In genomic region chr12:71223139-71223538, GRCh38 we compare ENCODE assay signal across 29 cellular contexts.
DNase-seq lines count a peak whose midpoint lies in the region; ATAC-seq, FAIRE-seq and TF ChIP-seq lines count a peak whose summit lies in the region.
"Had no signal": no experiment of that assay in that cellular context is flagged by ENCODE, and none has a peak within 500 bp of the region (broad histone marks: within the 10 kb centered on the region; RNA-seq: fewer than 3 reads in every experiment).

No MANE protein-coding gene starts in this region.

- no peak overlapping the region for H3K4me3 Mint-ChIP-seq in activated CD8-positive, alpha-beta T cell treated with anti-CD3 and anti-CD28 coated beads for 36 hours
- H3K4me3 Mint-ChIP-seq: CD4-positive, alpha-beta memory T cell; HFFc6 had no signal

- BruUV-seq in endothelial cell of umbilical vein (replicated peaks; lab: Mats Ljungman, UMichigan) = no TSS peak

- peaks cover 16% of the 10 kb centered on the region for H3K4me1 ChIP-seq in BE2C
- no peaks in the 10 kb centered on the region for H3K4me1 ChIP-seq in endothelial cell of umbilical vein (ENCODE audit: control insufficient read depth, extremely low read depth, insufficient read depth, low read length)
- H3K4me1 ChIP-seq in heart left ventricle = peaks cover 0 to 3% (median 0%) of the 10 kb centered on the region in 12 donors
- H3K4me1 ChIP-seq: HAP-1 had no signal

- peak; percentile 8 for FAIRE-seq in endothelial cell of umbilical vein (lab: Jason Lieb, UNC)
- FAIRE-seq: A204.1, GM12891 had no signal

- H3K9me3 ChIP-seq in BE2C (no peaks in the 10 kb centered on the region), endothelial cell of umbilical vein (replicated peaks; ENCODE audit: control insufficient read depth, insufficient read depth, low read length) (no peaks in the 10 kb centered on the region), heart left ventricle (no peaks in the 10 kb centered on the region)
- H3K9me3 ChIP-seq: HAP-1 had no signal

- no peak overlapping the region for H3K4me3 ChIP-seq in BE2C (ENCODE audit: low read depth, low read length)
- no peak overlapping the region for H3K4me3 ChIP-seq in endothelial cell of umbilical vein (replicated peaks in 1 of 3; ENCODE audit: insufficient read depth in 1 of 3, low read depth in 1 of 3, low read length in 3 of 3)
- H3K4me3 ChIP-seq in heart left ventricle = no peak overlapping the region
- H3K4me3 ChIP-seq: HAP-1 had no signal

- no peak overlapping the region for H3K9ac ChIP-seq in endothelial cell of umbilical vein (replicated peaks; ENCODE audit: extremely low read depth, insufficient read depth, low read length)
- H3K9ac ChIP-seq: KMS-11 had no signal

- H3K36me3 Mint-ChIP-seq in activated CD8-positive, alpha-beta T cell treated with anti-CD3 and anti-CD28 coated beads for 36 hours (ENCODE audit: low read depth) = no peaks in the 10 kb centered on the region
- H3K36me3 Mint-ChIP-seq: CD4-positive, alpha-beta memory T cell had no signal

- no peaks in the 10 kb centered on the region for H3K9me1 ChIP-seq in endothelial cell of umbilical vein (replicated peaks; ENCODE audit: control insufficient read depth, extremely low read depth, insufficient read depth, low read length)

- H4K20me1 ChIP-seq in endothelial cell of umbilical vein (replicated peaks; ENCODE audit: control insufficient read depth, extremely low read depth, insufficient read depth, low read length) = no peaks in the 10 kb centered on the region

- POLR2A ChIA-PET in endothelial cell of umbilical vein (lab: Charles Lee) = no interaction called here
- POLR2A ChIA-PET in activated CD8-positive, alpha-beta T cell treated with anti-CD3 and anti-CD28 coated beads for 36 hours (lab: Charles Lee) = no interaction called here

- dilution Hi-C loops in endothelial cell of umbilical vein (cut with MboI; ENCODE audit: extremely low pct_ligation_motif_present, low sequenced_read_pairs) = no loop called here

- no peak for ATAC-seq in activated CD8-positive, alpha-beta T cell treated with anti-CD3 and anti-CD28 coated beads for 36 hours
- ATAC-seq in heart left ventricle = no peak

- TF ChIP-seq CTCF in BE2C (IDR thresholded peaks at IDR 0.05; ENCODE audit: low read depth, low read length) (no peak), endothelial cell of umbilical vein (IDR thresholded peaks at IDR 0.05; ENCODE audit: extremely low read depth in 1 of 2, insufficient read depth in 1 of 2, low read depth in 1 of 2, low read length in 2 of 2) (no peak), heart left ventricle (IDR thresholded peaks at IDR 0.05) (no peak)
- TF ChIP-seq CTCF in activated CD8-positive, alpha-beta T cell treated with anti-CD3 and anti-CD28 coated beads for 36 hours (IDR thresholded peaks at IDR 0.05) = no peak

- no peaks in the 10 kb centered on the region for H3K4me1 Mint-ChIP-seq in activated CD8-positive, alpha-beta T cell treated with anti-CD3 and anti-CD28 coated beads for 36 hours (ENCODE audit: low read depth)
- H3K4me1 Mint-ChIP-seq: CD4-positive, alpha-beta memory T cell had no signal

- H3K9me3 Mint-ChIP-seq in activated CD8-positive, alpha-beta T cell treated with anti-CD3 and anti-CD28 coated beads for 36 hours = no peaks in the 10 kb centered on the region

- no peak overlapping the region for H2AFZ ChIP-seq in endothelial cell of umbilical vein (ENCODE audit: low read depth, low read length)

- no peaks in the 10 kb centered on the region for H3K79me2 ChIP-seq in endothelial cell of umbilical vein (ENCODE audit: control insufficient read depth, insufficient read depth, low read length)

- H3K27ac ChIP-seq in endothelial cell of umbilical vein (ENCODE audit: insufficient read depth, low read depth, low read length) (no peak overlapping the region), heart left ventricle (no peak overlapping the region)
- H3K27ac ChIP-seq: KMS-11 had no signal

- H3K27me3 Mint-ChIP-seq in activated CD8-positive, alpha-beta T cell treated with anti-CD3 and anti-CD28 coated beads for 36 hours = no peaks in the 10 kb centered on the region
- H3K27me3 Mint-ChIP-seq: CD4-positive, alpha-beta memory T cell had no signal

- intact Hi-C loops in endothelial cell of umbilical vein (cut with micrococcal nuclease) (no loop called here), heart left ventricle (cut with DNase I) (no loop called here)
- intact Hi-C loops in activated CD8-positive, alpha-beta T cell treated with anti-CD3 and anti-CD28 coated beads for 36 hours (cut with micrococcal nuclease) = no loop called here

- no peak overlapping the region for H3K4me2 ChIP-seq in endothelial cell of umbilical vein (ENCODE audit: insufficient read depth, low read length)
- H3K4me2 ChIP-seq: KMS-11 had no signal

- H3K36me3 ChIP-seq in BE2C (no peaks in the 10 kb centered on the region), endothelial cell of umbilical vein (ENCODE audit: control insufficient read depth in 2 of 2, extremely low read depth in 1 of 2, insufficient read depth in 2 of 2, low read length in 2 of 2) (no peaks in the 10 kb centered on the region), heart left ventricle (no peaks in the 10 kb centered on the region)
- H3K36me3 ChIP-seq: HAP-1 had no signal

- DNase-seq in BE2C (peak; percentile 39), OCI-M1 (lab: John Stamatoyannopoulos, UW) (peak; percentile 36), endothelial cell of umbilical vein (ENCODE audit: low read depth, low spot score) (no peak), kidney tubule cell (ENCODE audit: low spot score) (peak; percentile 32), cerebellum (ENCODE audit: low spot score) (no peak), heart left ventricle (no peak)
- DNase-seq in activated CD8-positive, alpha-beta T cell treated with anti-CD3 and anti-CD28 coated beads for 36 hours = no peak
- DNase-seq: AML-193; C1 segment of cervical spinal cord; CD4-positive, alpha-beta memory T cell; COR-L47; DMS79 treated with DMSO at 0.1 percent for 48 hours; GF-D8; GOT3; HFFc6; IMR-90; NCI-H1092; NCI-H1436; NCI-H187 treated with DMSO at 0.1 percent for 48 hours; NCI-H2171 treated with DMSO at 0.1 percent for 48 hours; NCI-H345; NCI-H510A treated with DMSO at 0.1 percent for 48 hours; NK-92 treated with Interleukin-12 subunit alpha and Interleukin-12 subunit beta, amount 100 ng/mL, for 24 hours; Right ventricle myocardium superior; RPMI8226 had no signal

- no peak overlapping the region for H3K27ac Mint-ChIP-seq in activated CD8-positive, alpha-beta T cell treated with anti-CD3 and anti-CD28 coated beads for 36 hours
- H3K27ac Mint-ChIP-seq: CD4-positive, alpha-beta memory T cell; HFFc6 had no signal

- CTCF ChIA-PET in endothelial cell of umbilical vein (lab: Charles Lee) = no interaction called here
- CTCF ChIA-PET in activated CD8-positive, alpha-beta T cell treated with anti-CD3 and anti-CD28 coated beads for 36 hours (lab: Charles Lee) = no interaction called here

- TF ChIP-seq POLR2A in endothelial cell of umbilical vein (IDR thresholded peaks at IDR 0.05; ENCODE audit: low read depth, low read length) (no peak), heart left ventricle (IDR thresholded peaks at IDR 0.05) (no peak)

- H3K27me3 ChIP-seq in BE2C (no peaks in the 10 kb centered on the region), endothelial cell of umbilical vein (ENCODE audit: control insufficient read depth in 2 of 2, insufficient read depth in 2 of 2, low read length in 2 of 2) (peaks cover 0 to 6% of the 10 kb centered on the region in 2 experiments), heart left ventricle (peaks cover 0 to 5% (median 0%) of the 10 kb centered on the region in 9 donors)

TF ChIP-seq in endothelial cell of umbilical vein, 7 proteins besides CTCF, POLR2A, EP300 and RAD21:
- TF ChIP-seq MYC (IDR thresholded peaks at IDR 0.05; ENCODE audit: low read depth, low read length) (no peak), JUN (IDR thresholded peaks at IDR 0.05; ENCODE audit: borderline replicate concordance, insufficient read depth, insufficient read length, low read depth) (no peak), EZH2 (IDR thresholded peaks at IDR 0.05; ENCODE audit: borderline replicate concordance, low read depth, low read length, severe bottlenecking) (no peak)

Comparison
In these comparisons a context has a peak if more than half of its experiments do, and no peak if none do; other contexts are left out.
1. DNase-seq: peak in BE2C (single experiment), OCI-M1 (single experiment) and kidney tubule cell (single experiment); none in endothelial cell of umbilical vein (single experiment), activated CD8-positive, alpha-beta T cell treated with anti-CD3 and anti-CD28 coated beads for 36 hours (single experiment), cerebellum (single experiment) and heart left ventricle (0 of 5).